1 cellular context compared by ENCODE assay signal in genomic region chr12:100207311-100207710, GRCh38.
TF ChIP-seq lines count a peak whose summit lies in the region.

No MANE protein-coding gene starts in this region.

TF ChIP-seq in K562, 482 proteins besides CTCF, POLR2A, EP300 and RAD21:
- TF ChIP-seq CCNT2 (IDR thresholded peaks at IDR 0.05; ENCODE audit: borderline replicate concordance, extremely low read depth, insufficient read length, low read depth, low read length) (no peak), NCOA1 (IDR thresholded peaks at IDR 0.05; ENCODE audit: low read depth) (no peak), ZNF655 (CRISPR knock-in tag; IDR thresholded peaks at IDR 0.05) (no peak), RBM25 (IDR thresholded peaks at IDR 0.05; ENCODE audit: low read depth, low read length, severe bottlenecking) (peak; percentile 92), ADNP (tag; IDR thresholded peaks at IDR 0.05) (0 out of 2 replicates have a peak, but pooled peaks have one; percentile 58), SMARCB1 (IDR thresholded peaks at IDR 0.05; ENCODE audit: insufficient read length, low read depth) (no peak), ZKSCAN3 (CRISPR knock-in tag; IDR thresholded peaks at IDR 0.05) (no peak), BCOR (IDR thresholded peaks at IDR 0.05) (peak; percentile 60; the same call in 1 of the 2 replicates)
- TF ChIP-seq, protein P1, sequence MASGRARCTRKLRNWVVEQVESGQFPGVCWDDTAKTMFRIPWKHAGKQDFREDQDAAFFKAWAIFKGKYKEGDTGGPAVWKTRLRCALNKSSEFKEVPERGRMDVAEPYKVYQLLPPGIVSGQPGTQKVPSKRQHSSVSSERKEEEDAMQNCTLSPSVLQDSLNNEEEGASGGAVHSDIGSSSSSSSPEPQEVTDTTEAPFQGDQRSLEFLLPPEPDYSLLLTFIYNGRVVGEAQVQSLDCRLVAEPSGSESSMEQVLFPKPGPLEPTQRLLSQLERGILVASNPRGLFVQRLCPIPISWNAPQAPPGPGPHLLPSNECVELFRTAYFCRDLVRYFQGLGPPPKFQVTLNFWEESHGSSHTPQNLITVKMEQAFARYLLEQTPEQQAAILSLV (tag; IDR thresholded peaks at IDR 0.05): no peak
- TF ChIP-seq, protein P2, sequence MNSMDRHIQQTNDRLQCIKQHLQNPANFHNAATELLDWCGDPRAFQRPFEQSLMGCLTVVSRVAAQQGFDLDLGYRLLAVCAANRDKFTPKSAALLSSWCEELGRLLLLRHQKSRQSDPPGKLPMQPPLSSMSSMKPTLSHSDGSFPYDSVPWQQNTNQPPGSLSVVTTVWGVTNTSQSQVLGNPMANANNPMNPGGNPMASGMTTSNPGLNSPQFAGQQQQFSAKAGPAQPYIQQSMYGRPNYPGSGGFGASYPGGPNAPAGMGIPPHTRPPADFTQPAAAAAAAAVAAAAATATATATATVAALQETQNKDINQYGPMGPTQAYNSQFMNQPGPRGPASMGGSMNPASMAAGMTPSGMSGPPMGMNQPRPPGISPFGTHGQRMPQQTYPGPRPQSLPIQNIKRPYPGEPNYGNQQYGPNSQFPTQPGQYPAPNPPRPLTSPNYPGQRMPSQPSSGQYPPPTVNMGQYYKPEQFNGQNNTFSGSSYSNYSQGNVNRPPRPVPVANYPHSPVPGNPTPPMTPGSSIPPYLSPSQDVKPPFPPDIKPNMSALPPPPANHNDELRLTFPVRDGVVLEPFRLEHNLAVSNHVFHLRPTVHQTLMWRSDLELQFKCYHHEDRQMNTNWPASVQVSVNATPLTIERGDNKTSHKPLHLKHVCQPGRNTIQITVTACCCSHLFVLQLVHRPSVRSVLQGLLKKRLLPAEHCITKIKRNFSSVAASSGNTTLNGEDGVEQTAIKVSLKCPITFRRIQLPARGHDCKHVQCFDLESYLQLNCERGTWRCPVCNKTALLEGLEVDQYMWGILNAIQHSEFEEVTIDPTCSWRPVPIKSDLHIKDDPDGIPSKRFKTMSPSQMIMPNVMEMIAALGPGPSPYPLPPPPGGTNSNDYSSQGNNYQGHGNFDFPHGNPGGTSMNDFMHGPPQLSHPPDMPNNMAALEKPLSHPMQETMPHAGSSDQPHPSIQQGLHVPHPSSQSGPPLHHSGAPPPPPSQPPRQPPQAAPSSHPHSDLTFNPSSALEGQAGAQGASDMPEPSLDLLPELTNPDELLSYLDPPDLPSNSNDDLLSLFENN (IDR thresholded peaks at IDR 0.05; ENCODE audit: low read depth in 2 of 2, low read length in 2 of 2): no peak
TF ChIP-seq in K562: peak in this region for 3.
